In genomic region chr14:101495827-101496778, GRCh38 we compare ENCODE assay signal across 1 cellular context.
A peak's percentile ranks its signal among the peaks of the same experiment; 100 is the strongest.
TF ChIP-seq lines count a peak whose summit lies in the region.

No MANE protein-coding gene starts in this region.

TF ChIP-seq in WTC11, 78 proteins besides CTCF, POLR2A, EP300 and RAD21 (continued from another document):
- no peak for TF ChIP-seq ARID4B (CRISPR knock-in tag; IDR thresholded peaks at IDR 0.05; ENCODE audit: borderline replicate concordance)
- peak; percentile 94 for TF ChIP-seq USF1 (CRISPR knock-in tag; IDR thresholded peaks at IDR 0.05)
- TF ChIP-seq TP53 (CRISPR knock-in tag; IDR thresholded peaks at IDR 0.05) = 0 out of 2 replicates have a peak, but pooled peaks have one; percentile 13
- peak; percentile 51 for TF ChIP-seq MAX (CRISPR knock-in tag; IDR thresholded peaks at IDR 0.05)
- TF ChIP-seq USF2 (CRISPR knock-in tag; IDR thresholded peaks at IDR 0.05) = peak; percentile 93
- 0 out of 2 replicates have a peak, but pooled peaks have one; percentile 15 for TF ChIP-seq FOXP4 (CRISPR knock-in tag; IDR thresholded peaks at IDR 0.05)
- 0 out of 2 replicates have a peak, but pooled peaks have one; percentile 27 for TF ChIP-seq FOXP1 (CRISPR knock-in tag; IDR thresholded peaks at IDR 0.05; ENCODE audit: borderline replicate concordance)
TF ChIP-seq in WTC11: peak in this region for 8.
